2 cellular contexts compared by ENCODE assay signal in genomic region chr7:156120552-156120951, GRCh38.
TF ChIP-seq lines count a peak whose summit lies in the region.

No MANE protein-coding gene starts in this region.

TF ChIP-seq in H1, 55 proteins besides CTCF, POLR2A, EP300 and RAD21:
- no peak for TF ChIP-seq SP4 (IDR thresholded peaks at IDR 0.05; ENCODE audit: low read length)
- TF ChIP-seq CHD1 (IDR thresholded peaks at IDR 0.05; ENCODE audit: low read depth, low read length): no peak
- no peak for TF ChIP-seq ATF3 (IDR thresholded peaks at IDR 0.05; ENCODE audit: insufficient read depth, low read depth, low read length)
- TF ChIP-seq POU5F1 (IDR thresholded peaks at IDR 0.05; ENCODE audit: low read depth, low read length): no peak
- TF ChIP-seq EGR1 (IDR thresholded peaks at IDR 0.05; ENCODE audit: borderline replicate concordance, low read depth, low read length): no peak
- TF ChIP-seq GABPA (IDR thresholded peaks at IDR 0.05; ENCODE audit: borderline replicate concordance, insufficient read depth, low read length): no peak
- TF ChIP-seq CREB1 (IDR thresholded peaks at IDR 0.05): no peak
- no peak for TF ChIP-seq HDAC6 (IDR thresholded peaks at IDR 0.05; ENCODE audit: low read depth, low read length)
- TF ChIP-seq EZH2 (IDR thresholded peaks at IDR 0.05; ENCODE audit: low read depth, low read length, severe bottlenecking): no peak
- TF ChIP-seq USF2 (IDR thresholded peaks at IDR 0.05; ENCODE audit: low read length): no peak
- TF ChIP-seq CTBP2 (IDR thresholded peaks at IDR 0.05; ENCODE audit: borderline replicate concordance, insufficient read depth, insufficient read length, low read length): no peak
- TF ChIP-seq CHD2 (IDR thresholded peaks at IDR 0.05; ENCODE audit: low read length): no peak
- no peak for TF ChIP-seq BACH1 (IDR thresholded peaks at IDR 0.05; ENCODE audit: low read length)
- TF ChIP-seq ZNF274 (IDR thresholded peaks at IDR 0.05; ENCODE audit: borderline replicate concordance, extremely low read depth, low read length): no peak
- no peak for TF ChIP-seq NRF1 (IDR thresholded peaks at IDR 0.05; ENCODE audit: low read depth, low read length)

TF ChIP-seq in HepG2, 621 proteins besides CTCF, POLR2A, EP300 and RAD21:
- TF ChIP-seq MNT (IDR thresholded peaks at IDR 0.05) (no peak), ZMYM2 (CRISPR knock-in tag; IDR thresholded peaks at IDR 0.05) (no peak), CENPT (CRISPR knock-in tag; IDR thresholded peaks at IDR 0.05; ENCODE audit: low read depth) (no peak), ISL2 (CRISPR knock-in tag; IDR thresholded peaks at IDR 0.05) (no peak), E2F5 (CRISPR knock-in tag; conservative IDR thresholded peaks at IDR 0.05) (no peak), SMARCC2 (IDR thresholded peaks at IDR 0.05) (no peak), PHF8 (CRISPR knock-in tag; IDR thresholded peaks at IDR 0.05) (no peak), PAF1 (CRISPR knock-in tag; IDR thresholded peaks at IDR 0.05) (no peak), REPIN1 (CRISPR knock-in tag; IDR thresholded peaks at IDR 0.05; ENCODE audit: borderline replicate concordance, low read depth) (no peak), SP5 (CRISPR knock-in tag; IDR thresholded peaks at IDR 0.05; ENCODE audit: borderline replicate concordance, low read depth) (no peak), RARA (CRISPR knock-in tag; IDR thresholded peaks at IDR 0.05) (no peak), ZXDC (CRISPR knock-in tag; IDR thresholded peaks at IDR 0.05) (no peak), ZNF619 (CRISPR knock-in tag; IDR thresholded peaks at IDR 0.05) (no peak), ZNF430 (CRISPR knock-in tag; IDR thresholded peaks at IDR 0.05) (no peak), JUND (CRISPR knock-in tag; IDR thresholded peaks at IDR 0.05) (no peak), RFX1 (IDR thresholded peaks at IDR 0.05) (no peak), ZNF264 (CRISPR knock-in tag; IDR thresholded peaks at IDR 0.05) (no peak), ZNF460 (CRISPR knock-in tag; IDR thresholded peaks at IDR 0.05; ENCODE audit: borderline replicate concordance) (no peak), TCF7 (IDR thresholded peaks at IDR 0.05; ENCODE audit: low read depth) (no peak), RBAK (CRISPR knock-in tag; IDR thresholded peaks at IDR 0.05) (no peak)
